Comparison of ENCODE assay signal across 3 cellular contexts in the genomic region with DNA sequence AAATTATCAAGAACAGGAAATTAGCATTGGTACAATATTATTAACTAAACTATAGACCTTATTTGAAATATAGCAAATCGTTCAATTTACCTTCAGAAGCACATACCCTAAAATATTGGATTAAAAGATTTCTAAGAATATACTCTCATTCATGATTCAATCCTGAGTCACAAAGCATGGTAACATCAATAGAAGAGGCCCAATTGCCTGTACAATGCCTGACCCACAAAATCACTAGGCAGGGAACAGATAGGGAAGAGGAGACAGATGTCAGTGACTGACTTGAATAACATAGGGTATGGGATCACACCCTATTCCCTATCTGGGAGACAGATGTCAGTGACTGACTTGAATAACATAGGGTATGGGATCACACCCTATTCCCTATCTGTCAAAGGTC.
TF ChIP-seq lines count a peak whose summit lies in the region.

No MANE protein-coding gene starts in this region.

TF ChIP-seq in HCT116, 20 proteins besides CTCF, POLR2A, EP300 and RAD21 (continued from another document):
- TF ChIP-seq MAX (IDR thresholded peaks at IDR 0.05) (no peak), EZH2phosphoT487 (IDR thresholded peaks at IDR 0.05; ENCODE audit: borderline replicate concordance) (no peak), CEBPB (IDR thresholded peaks at IDR 0.05; ENCODE audit: low read depth) (0 out of 2 replicates have a peak, but pooled peaks have one; percentile 14), FOSL1 (IDR thresholded peaks at IDR 0.05; ENCODE audit: low read depth) (peak; percentile 58), EZH2 (IDR thresholded peaks at IDR 0.05) (no peak), EGR1 (IDR thresholded peaks at IDR 0.05; ENCODE audit: low read depth) (no peak), ZNF274 (IDR thresholded peaks at IDR 0.05; ENCODE audit: low read depth, low read length) (no peak), JUND (IDR thresholded peaks at IDR 0.05) (0 out of 2 replicates have a peak, but pooled peaks have one; percentile 16), YY1 (IDR thresholded peaks at IDR 0.05; ENCODE audit: extremely low read depth, insufficient replicate concordance, low read depth, low read length) (no peak)
- TF ChIP-seq, protein P1, sequence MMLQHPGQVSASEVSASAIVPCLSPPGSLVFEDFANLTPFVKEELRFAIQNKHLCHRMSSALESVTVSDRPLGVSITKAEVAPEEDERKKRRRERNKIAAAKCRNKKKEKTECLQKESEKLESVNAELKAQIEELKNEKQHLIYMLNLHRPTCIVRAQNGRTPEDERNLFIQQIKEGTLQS (IDR thresholded peaks at IDR 0.05): no peak

TF ChIP-seq in SK-N-SH treated with all-trans-retinoic acid at 6 μM for 48 hours, 23 proteins besides CTCF, POLR2A, EP300 and RAD21 (continued from another document):
- TF ChIP-seq, protein P2, sequence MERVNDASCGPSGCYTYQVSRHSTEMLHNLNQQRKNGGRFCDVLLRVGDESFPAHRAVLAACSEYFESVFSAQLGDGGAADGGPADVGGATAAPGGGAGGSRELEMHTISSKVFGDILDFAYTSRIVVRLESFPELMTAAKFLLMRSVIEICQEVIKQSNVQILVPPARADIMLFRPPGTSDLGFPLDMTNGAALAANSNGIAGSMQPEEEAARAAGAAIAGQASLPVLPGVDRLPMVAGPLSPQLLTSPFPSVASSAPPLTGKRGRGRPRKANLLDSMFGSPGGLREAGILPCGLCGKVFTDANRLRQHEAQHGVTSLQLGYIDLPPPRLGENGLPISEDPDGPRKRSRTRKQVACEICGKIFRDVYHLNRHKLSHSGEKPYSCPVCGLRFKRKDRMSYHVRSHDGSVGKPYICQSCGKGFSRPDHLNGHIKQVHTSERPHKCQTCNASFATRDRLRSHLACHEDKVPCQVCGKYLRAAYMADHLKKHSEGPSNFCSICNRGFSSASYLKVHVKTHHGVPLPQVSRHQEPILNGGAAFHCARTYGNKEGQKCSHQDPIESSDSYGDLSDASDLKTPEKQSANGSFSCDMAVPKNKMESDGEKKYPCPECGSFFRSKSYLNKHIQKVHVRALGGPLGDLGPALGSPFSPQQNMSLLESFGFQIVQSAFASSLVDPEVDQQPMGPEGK (CRISPR knock-in tag; IDR thresholded peaks at IDR 0.05; ENCODE audit: borderline replicate concordance): no peak
- TF ChIP-seq ARNTL (CRISPR knock-in tag; IDR thresholded peaks at IDR 0.05; ENCODE audit: borderline replicate concordance, low read depth) (no peak), GLIS3 (CRISPR knock-in tag; IDR thresholded peaks at IDR 0.05) (no peak), SNAI2 (CRISPR knock-in tag; IDR thresholded peaks at IDR 0.05) (no peak)

TF ChIP-seq in GM23338, 12 proteins besides CTCF, POLR2A, EP300 and RAD21 (continued from another document):
- TF ChIP-seq REST (IDR thresholded peaks at IDR 0.05; ENCODE audit: unreplicated experiment) (no peak), EZH2phosphoT487 (IDR thresholded peaks at IDR 0.05; ENCODE audit: unreplicated experiment) (no peak), POLR2AphosphoS5 (IDR thresholded peaks at IDR 0.05; ENCODE audit: low read depth) (no peak)
TF ChIP-seq in GM23338: peak in this region for 0.
